ENCODE assay signal across 19 cellular contexts in genomic region chr13:114272977-114273376, GRCh38. TPM values are rescaled to one million over a fixed set of nuclear protein-coding genes. Genes with fewer than 3 reads are reported as not detected.
DNase-seq lines count a peak whose midpoint lies in the region; ATAC-seq and TF ChIP-seq lines count a peak whose summit lies in the region.
"Had no signal": no experiment of that assay in that cellular context is flagged by ENCODE, and none has a peak within 500 bp of the region (broad histone marks: within the 10 kb centered on the region; RNA-seq: fewer than 3 reads in every experiment).

No MANE protein-coding gene starts in this region.

- no peaks in the 10 kb centered on the region for H3K9me3 Mint-ChIP-seq in activated naive CD4-positive, alpha-beta T cell treated with anti-CD3 and anti-CD28 coated beads, Interleukin-2, amount 50 U/mL, for 24 hours
- H3K9me3 Mint-ChIP-seq: CD4-positive, alpha-beta T cell had no signal

- peaks cover 47% of the 10 kb centered on the region for H3K79me2 ChIP-seq in MM.1S (ENCODE audit: low read length)

- H3K4me2 ChIP-seq in MM.1S (ENCODE audit: low read depth, low read length), result no peak overlapping the region

- intact Hi-C loops in upper lobe of right lung (cut with DNase I), result no loop called here

- H3K27ac ChIP-seq in MM.1S (ENCODE audit: low read length), result peak overlapping the region; percentile 33; the same call in 1 of the 2 replicates
- H3K27ac ChIP-seq in upper lobe of right lung, result no peak overlapping the region

- H3K9ac ChIP-seq in MM.1S (ENCODE audit: low read length), result no peak overlapping the region

- H3K36me3 ChIP-seq in MM.1S (replicated peaks; ENCODE audit: insufficient read depth, low read length) (peaks cover 11% of the 10 kb centered on the region; the same call in 1 of the 2 replicates), upper lobe of right lung (peaks cover 55% of the 10 kb centered on the region)

- H3K36me3 Mint-ChIP-seq in activated naive CD4-positive, alpha-beta T cell treated with anti-CD3 and anti-CD28 coated beads, Interleukin-2, amount 50 U/mL, for 24 hours, result peaks cover 24% of the 10 kb centered on the region

- no peak overlapping the region for H2AFZ ChIP-seq in MM.1S (ENCODE audit: low read length)

- H3K4me1 ChIP-seq in MM.1S (ENCODE audit: low read length) (peaks cover 64% of the 10 kb centered on the region), upper lobe of right lung (no peaks in the 10 kb centered on the region)
- H3K4me1 ChIP-seq: BE2C, Caco-2 had no signal

- H3K9me2 ChIP-seq in MM.1S (replicated peaks; ENCODE audit: insufficient read depth, low read length), result no peaks in the 10 kb centered on the region

- no peaks in the 10 kb centered on the region for H3K9me3 ChIP-seq in MM.1S (replicated peaks; ENCODE audit: insufficient read depth, low read length)
- no peaks in the 10 kb centered on the region for H3K9me3 ChIP-seq in upper lobe of right lung
- H3K9me3 ChIP-seq: BE2C, Caco-2 had no signal

- H3K4me3 Mint-ChIP-seq in activated naive CD4-positive, alpha-beta T cell treated with anti-CD3 and anti-CD28 coated beads, Interleukin-2, amount 50 U/mL, for 24 hours, result no peak overlapping the region
- H3K4me3 Mint-ChIP-seq: CD4-positive, alpha-beta T cell had no signal

- TF ChIP-seq CTCF in MM.1S (IDR thresholded peaks at IDR 0.05; ENCODE audit: low read length) (no peak), upper lobe of right lung (IDR thresholded peaks at IDR 0.05) (no peak)

- peaks cover 28% of the 10 kb centered on the region for H3F3A ChIP-seq in MM.1S (ENCODE audit: insufficient read depth, low read length)

- no peaks in the 10 kb centered on the region for H4K20me1 ChIP-seq in MM.1S (ENCODE audit: insufficient read depth, low read length)

- H3K27me3 ChIP-seq in MM.1S (replicated peaks; ENCODE audit: insufficient read depth, low read length) (no peaks in the 10 kb centered on the region), upper lobe of right lung (no peaks in the 10 kb centered on the region)
- H3K27me3 ChIP-seq: BE2C had no signal

- no peaks in the 10 kb centered on the region for H3K27me3 Mint-ChIP-seq in activated naive CD4-positive, alpha-beta T cell treated with anti-CD3 and anti-CD28 coated beads, Interleukin-2, amount 50 U/mL, for 24 hours
- H3K27me3 Mint-ChIP-seq: CD4-positive, alpha-beta T cell had no signal

- ATAC-seq in upper lobe of right lung (peak; percentile 39), HG02870 (IDR thresholded peaks at IDR 0.05; ENCODE audit: unreplicated experiment) (no peak)

- H3K4me1 Mint-ChIP-seq in activated naive CD4-positive, alpha-beta T cell treated with anti-CD3 and anti-CD28 coated beads, Interleukin-2, amount 50 U/mL, for 24 hours, result peaks cover 15% of the 10 kb centered on the region

- H3K27ac Mint-ChIP-seq in activated naive CD4-positive, alpha-beta T cell treated with anti-CD3 and anti-CD28 coated beads, Interleukin-2, amount 50 U/mL, for 24 hours, result peak overlapping the region; percentile 33
- H3K27ac Mint-ChIP-seq: CD4-positive, alpha-beta T cell had no signal

- H3K4me3 ChIP-seq in MM.1S (ENCODE audit: low read length), result no peak overlapping the region
- no peak overlapping the region for H3K4me3 ChIP-seq in upper lobe of right lung

- no peak for DNase-seq in activated naive CD4-positive, alpha-beta T cell treated with Interleukin-2 at 50 U/mL for 16 hours
- DNase-seq in MM.1S, result no peak
- DNase-seq in dermis microvascular lymphatic vessel endothelial cell (ENCODE audit: low read depth in 2 of 2), result peak; percentile 35 to 58
- DNase-seq in upper lobe of right lung, result no peak
- no peak for DNase-seq in KG1 (lab: John Stamatoyannopoulos, UW)
- DNase-seq: BE2C; Caco-2; CD4-positive, alpha-beta T cell; H7; Kasumi-1; MV-4-11; NCI-H1417; NCI-H187; NCI-H2107; NCI-H2227 treated with DMSO at 0.1 percent for 48 hours; NCI-H510A treated with DMSO at 0.1 percent for 48 hours; SHP77 had no signal

RNA-seq across cellular contexts. Expression of gene UPF3A, which starts 8.4 kb away (rescaled TPM):
- total RNA-seq in dermis microvascular lymphatic vessel endothelial cell (12.2 and 20.6 TPM in 2 replicates), upper lobe of right lung (35.6 TPM)

RNA-seq across cellular contexts. Expression of gene CDC16, which starts 38.3 kb away (rescaled TPM):
- total RNA-seq in dermis microvascular lymphatic vessel endothelial cell (28.8 and 40.3 TPM in 2 replicates), upper lobe of right lung (65.5 TPM)

RNA-seq across cellular contexts. Expression of gene CHAMP1, which starts 41.3 kb away (rescaled TPM):
- 6.4 and 9.6 TPM in 2 replicates for total RNA-seq in dermis microvascular lymphatic vessel endothelial cell
- total RNA-seq in upper lobe of right lung, result 17.8 TPM

Comparison
In these comparisons a context has a peak if more than half of its experiments do, and no peak if none do; other contexts are left out.
1. DNase-seq: peak in dermis microvascular lymphatic vessel endothelial cell (2 of 2); none in activated naive CD4-positive, alpha-beta T cell treated with Interleukin-2 at 50 U/mL for 16 hours (single experiment), MM.1S (single experiment), upper lobe of right lung (single experiment) and KG1 (single experiment).